15 cellular contexts compared by ENCODE assay signal in genomic region chr9:128716581-128717254, GRCh38.
"Had no signal": no experiment of that assay in that cellular context is flagged by ENCODE, and none has a peak within 500 bp of the region (broad histone marks: within the 10 kb centered on the region; RNA-seq: fewer than 3 reads in every experiment).

No MANE protein-coding gene starts in this region.

- H3K36me3 ChIP-seq: cardiac muscle cell, colonic mucosa had no signal

- H3K9ac ChIP-seq: parathyroid adenoma had no signal

- H3K27me3 Mint-ChIP-seq: activated CD4-positive, alpha-beta memory T cell treated with anti-CD3 and anti-CD28 coated beads, Interleukin-2, amount 10 ng/mL, durations not matched to agents 7 days and 5 days; activated CD4-positive, alpha-beta T cell treated with anti-CD3 and anti-CD28 coated beads for 36 hours; activated naive CD8-positive, alpha-beta T cell treated with anti-CD3 and anti-CD28 coated beads, Interleukin-2, amount 50 U/mL, for 24 hours had no signal

- H3K4me3 ChIP-seq: cardiac muscle cell, colonic mucosa, left lung, skin epidermis had no signal

- H3K27ac ChIP-seq: cardiac muscle cell, colonic mucosa, foreskin keratinocyte, left lung, parathyroid adenoma, skin epidermis, WERI-Rb-1 had no signal

- ATAC-seq: activated CD4-positive, alpha-beta T cell treated with anti-CD3 and anti-CD28 coated beads for 36 hours; activated naive CD8-positive, alpha-beta T cell treated with anti-CD3 and anti-CD28 coated beads, Interleukin-2, amount 50 U/mL, for 24 hours; foreskin keratinocyte; left lung had no signal

- H3K9me3 ChIP-seq: colonic mucosa, left lung had no signal

- H3K4me3 Mint-ChIP-seq: activated CD4-positive, alpha-beta memory T cell treated with anti-CD3 and anti-CD28 coated beads, Interleukin-2, amount 10 ng/mL, durations not matched to agents 7 days and 5 days; activated CD4-positive, alpha-beta T cell treated with anti-CD3 and anti-CD28 coated beads for 36 hours; activated naive CD8-positive, alpha-beta T cell treated with anti-CD3 and anti-CD28 coated beads, Interleukin-2, amount 50 U/mL, for 24 hours; neural crest cell had no signal

- H3K27me3 ChIP-seq: cardiac muscle cell, colonic mucosa, foreskin keratinocyte, left lung had no signal

- H3K4me1 Mint-ChIP-seq: activated CD4-positive, alpha-beta memory T cell treated with anti-CD3 and anti-CD28 coated beads, Interleukin-2, amount 10 ng/mL, durations not matched to agents 7 days and 5 days; activated CD4-positive, alpha-beta T cell treated with anti-CD3 and anti-CD28 coated beads for 36 hours; activated naive CD8-positive, alpha-beta T cell treated with anti-CD3 and anti-CD28 coated beads, Interleukin-2, amount 50 U/mL, for 24 hours; neural crest cell had no signal

- H3K27ac Mint-ChIP-seq: activated CD4-positive, alpha-beta memory T cell treated with anti-CD3 and anti-CD28 coated beads, Interleukin-2, amount 10 ng/mL, durations not matched to agents 7 days and 5 days; activated CD4-positive, alpha-beta T cell treated with anti-CD3 and anti-CD28 coated beads for 36 hours; activated naive CD8-positive, alpha-beta T cell treated with anti-CD3 and anti-CD28 coated beads, Interleukin-2, amount 50 U/mL, for 24 hours had no signal

- H2AFZ ChIP-seq: parathyroid adenoma had no signal

- DNase-seq: activated CD4-positive, alpha-beta memory T cell treated with anti-CD3 and anti-CD28 coated beads, Interleukin-2, amount 10 ng/mL, durations not matched to agents 7 days and 5 days; activated CD4-positive, alpha-beta T cell treated with anti-CD3 and anti-CD28 coated beads for 36 hours; activated CD8-positive, alpha-beta memory T cell treated with anti-CD3 and anti-CD28 coated beads, Interleukin-2, amount 50 U/mL, for 48 hours; activated naive CD8-positive, alpha-beta T cell treated with anti-CD3 and anti-CD28 coated beads, Interleukin-2, amount 50 U/mL, for 24 hours; colonic mucosa; foreskin keratinocyte; mesendoderm; retina; stimulated activated naive CD4-positive, alpha-beta T cell; WERI-Rb-1 had no signal

- H3K9me3 Mint-ChIP-seq: activated CD4-positive, alpha-beta memory T cell treated with anti-CD3 and anti-CD28 coated beads, Interleukin-2, amount 10 ng/mL, durations not matched to agents 7 days and 5 days; activated naive CD8-positive, alpha-beta T cell treated with anti-CD3 and anti-CD28 coated beads, Interleukin-2, amount 50 U/mL, for 24 hours; neural crest cell had no signal

- H3K79me2 ChIP-seq: parathyroid adenoma had no signal

- H3K4me1 ChIP-seq: colonic mucosa, foreskin keratinocyte, left lung, parathyroid adenoma had no signal
